Comparison of ENCODE assay signal across 2 cellular contexts in genomic region chr19:44948237-44948636, GRCh38.
TF ChIP-seq lines count a peak whose summit lies in the region.

No MANE protein-coding gene starts in this region.

TF ChIP-seq in HEK293, 187 proteins besides CTCF, POLR2A, EP300 and RAD21:
- no peak for TF ChIP-seq BCL6B (tag by site-specific recombination; IDR thresholded peaks at IDR 0.05)
- TF ChIP-seq ZNF544 (tag by site-specific recombination; IDR thresholded peaks at IDR 0.05), result no peak
- TF ChIP-seq INSM2 (tag by site-specific recombination; IDR thresholded peaks at IDR 0.05), result no peak
- no peak for TF ChIP-seq ZNF670 (tag by site-specific recombination; IDR thresholded peaks at IDR 0.05; ENCODE audit: low read depth)
- TF ChIP-seq ZNF621 (tag by site-specific recombination; IDR thresholded peaks at IDR 0.05), result no peak
- 0 out of 2 replicates have a peak, but pooled peaks have one; percentile 17 for TF ChIP-seq ZFHX2 (tag by site-specific recombination; conservative IDR thresholded peaks at IDR 0.05)
- TF ChIP-seq HOXA7 (CRISPR knock-in tag; IDR thresholded peaks at IDR 0.05; ENCODE audit: borderline replicate concordance), result no peak
- TF ChIP-seq IKZF3 (tag by site-specific recombination; IDR thresholded peaks at IDR 0.05), result no peak
- TF ChIP-seq ZNF433 (tag by site-specific recombination; IDR thresholded peaks at IDR 0.05; ENCODE audit: low read depth), result no peak
- TF ChIP-seq, protein P1, sequence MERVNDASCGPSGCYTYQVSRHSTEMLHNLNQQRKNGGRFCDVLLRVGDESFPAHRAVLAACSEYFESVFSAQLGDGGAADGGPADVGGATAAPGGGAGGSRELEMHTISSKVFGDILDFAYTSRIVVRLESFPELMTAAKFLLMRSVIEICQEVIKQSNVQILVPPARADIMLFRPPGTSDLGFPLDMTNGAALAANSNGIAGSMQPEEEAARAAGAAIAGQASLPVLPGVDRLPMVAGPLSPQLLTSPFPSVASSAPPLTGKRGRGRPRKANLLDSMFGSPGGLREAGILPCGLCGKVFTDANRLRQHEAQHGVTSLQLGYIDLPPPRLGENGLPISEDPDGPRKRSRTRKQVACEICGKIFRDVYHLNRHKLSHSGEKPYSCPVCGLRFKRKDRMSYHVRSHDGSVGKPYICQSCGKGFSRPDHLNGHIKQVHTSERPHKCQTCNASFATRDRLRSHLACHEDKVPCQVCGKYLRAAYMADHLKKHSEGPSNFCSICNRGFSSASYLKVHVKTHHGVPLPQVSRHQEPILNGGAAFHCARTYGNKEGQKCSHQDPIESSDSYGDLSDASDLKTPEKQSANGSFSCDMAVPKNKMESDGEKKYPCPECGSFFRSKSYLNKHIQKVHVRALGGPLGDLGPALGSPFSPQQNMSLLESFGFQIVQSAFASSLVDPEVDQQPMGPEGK (tag by site-specific recombination; IDR thresholded peaks at IDR 0.05), result no peak
- TF ChIP-seq ZNF148 (tag by site-specific recombination; IDR thresholded peaks at IDR 0.05; ENCODE audit: borderline replicate concordance), result no peak
- TF ChIP-seq, protein P2, sequence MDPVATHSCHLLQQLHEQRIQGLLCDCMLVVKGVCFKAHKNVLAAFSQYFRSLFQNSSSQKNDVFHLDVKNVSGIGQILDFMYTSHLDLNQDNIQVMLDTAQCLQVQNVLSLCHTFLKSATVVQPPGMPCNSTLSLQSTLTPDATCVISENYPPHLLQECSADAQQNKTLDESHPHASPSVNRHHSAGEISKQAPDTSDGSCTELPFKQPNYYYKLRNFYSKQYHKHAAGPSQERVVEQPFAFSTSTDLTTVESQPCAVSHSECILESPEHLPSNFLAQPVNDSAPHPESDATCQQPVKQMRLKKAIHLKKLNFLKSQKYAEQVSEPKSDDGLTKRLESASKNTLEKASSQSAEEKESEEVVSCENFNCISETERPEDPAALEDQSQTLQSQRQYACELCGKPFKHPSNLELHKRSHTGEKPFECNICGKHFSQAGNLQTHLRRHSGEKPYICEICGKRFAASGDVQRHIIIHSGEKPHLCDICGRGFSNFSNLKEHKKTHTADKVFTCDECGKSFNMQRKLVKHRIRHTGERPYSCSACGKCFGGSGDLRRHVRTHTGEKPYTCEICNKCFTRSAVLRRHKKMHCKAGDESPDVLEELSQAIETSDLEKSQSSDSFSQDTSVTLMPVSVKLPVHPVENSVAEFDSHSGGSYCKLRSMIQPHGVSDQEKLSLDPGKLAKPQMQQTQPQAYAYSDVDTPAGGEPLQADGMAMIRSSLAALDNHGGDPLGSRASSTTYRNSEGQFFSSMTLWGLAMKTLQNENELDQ (tag by site-specific recombination; IDR thresholded peaks at IDR 0.05; ENCODE audit: low read depth), result no peak
- no peak for TF ChIP-seq ZNF654 (tag by site-specific recombination; IDR thresholded peaks at IDR 0.05; ENCODE audit: low read depth)
- TF ChIP-seq EGR2 (tag by site-specific recombination; IDR thresholded peaks at IDR 0.05; ENCODE audit: low read depth), result peak; percentile 30; the same call in 1 of the 2 replicates
- no peak for TF ChIP-seq ZNF16 (tag by site-specific recombination; IDR thresholded peaks at IDR 0.05; ENCODE audit: low read depth)

TF ChIP-seq in HepG2, 621 proteins besides CTCF, POLR2A, EP300 and RAD21:
- no peak for TF ChIP-seq MATR3 (CRISPR knock-in tag; IDR thresholded peaks at IDR 0.05)
- TF ChIP-seq MED8 (CRISPR knock-in tag; IDR thresholded peaks at IDR 0.05; ENCODE audit: insufficient replicate concordance), result no peak
- TF ChIP-seq ELF4 (CRISPR knock-in tag; IDR thresholded peaks at IDR 0.05; ENCODE audit: borderline replicate concordance), result no peak
- TF ChIP-seq, protein P3, sequence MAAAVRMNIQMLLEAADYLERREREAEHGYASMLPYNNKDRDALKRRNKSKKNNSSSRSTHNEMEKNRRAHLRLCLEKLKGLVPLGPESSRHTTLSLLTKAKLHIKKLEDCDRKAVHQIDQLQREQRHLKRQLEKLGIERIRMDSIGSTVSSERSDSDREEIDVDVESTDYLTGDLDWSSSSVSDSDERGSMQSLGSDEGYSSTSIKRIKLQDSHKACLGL (CRISPR knock-in tag; IDR thresholded peaks at IDR 0.05), result no peak
- TF ChIP-seq ZNF180 (CRISPR knock-in tag; IDR thresholded peaks at IDR 0.05; ENCODE audit: borderline replicate concordance, low read depth), result no peak
- TF ChIP-seq RBFOX2 (IDR thresholded peaks at IDR 0.05; ENCODE audit: low read depth, low read length), result peak; percentile 63
- no peak for TF ChIP-seq ZMYM3 (CRISPR knock-in tag; IDR thresholded peaks at IDR 0.05)
- no peak for TF ChIP-seq YEATS4 (CRISPR knock-in tag; IDR thresholded peaks at IDR 0.05; ENCODE audit: borderline replicate concordance)
